24 cellular contexts compared by ENCODE assay signal in genomic region chr4:15870079-15870478, GRCh38.
"Had no signal": no experiment of that assay in that cellular context is flagged by ENCODE, and none has a peak within 500 bp of the region (broad histone marks: within the 10 kb centered on the region; RNA-seq: fewer than 3 reads in every experiment).

No MANE protein-coding gene starts in this region.

- H3K9me3 Mint-ChIP-seq: activated naive CD4-positive, alpha-beta T cell treated with anti-CD3 and anti-CD28 coated beads, Interleukin-2, amount 50 U/mL, for 72 hours; mesothelial cell of epicardium; neural progenitor cell; stimulated activated effector memory CD8-positive, alpha-beta T cell treated with anti-CD3 and anti-CD28 coated beads, Interleukin-12 subunit alpha, Interleukin-12 subunit beta, amount 100 ng/mL, for 72 hours; stimulated activated naive CD8-positive, alpha-beta T cell treated with anti-CD3 and anti-CD28 coated beads, Interleukin-15, amount 100 ng/mL, for 72 hours had no signal

- H3K36me3 ChIP-seq: brain microvascular endothelial cell, neural progenitor cell, right lobe of liver, tibial nerve, uterus had no signal

- H3K27me3 ChIP-seq: brain microvascular endothelial cell, neural progenitor cell, right lobe of liver, tibial nerve, uterus had no signal

- H3K27ac ChIP-seq: brain microvascular endothelial cell, neural progenitor cell, right lobe of liver, skin epidermis, tibial nerve, uterus had no signal

- DNase-seq: activated CD4-positive, alpha-beta T cell treated with anti-CD3 and anti-CD28 coated beads for 1 hour; activated CD4-positive, alpha-beta T cell treated with anti-CD3 and anti-CD28 coated beads, Interleukin-2, amount 50 U/mL, for 1 hour; activated CD8-positive, alpha-beta T cell treated with anti-CD3 and anti-CD28 coated beads, Interleukin-2, amount 10 ng/mL, durations not matched to agents 7 days and 5 days; aorta; brain microvascular endothelial cell; caudate nucleus; effector memory CD4-positive, alpha-beta T cell; hypothalamus; left ventricle myocardium superior; mammary epithelial cell; naive thymus-derived CD8-positive, alpha-beta T cell; posterior cingulate gyrus; right lobe of liver; stimulated activated CD4-positive, alpha-beta T cell treated with anti-CD3 and anti-CD28 coated beads, Interleukin-1b, Interleukin-23, amount 100 ng/mL, for 48 hours; stimulated activated naive CD8-positive, alpha-beta T cell treated with anti-CD3 and anti-CD28 coated beads, Interleukin-15, amount 100 ng/mL, for 72 hours; uterus had no signal

- H3K4me3 ChIP-seq: neural progenitor cell, right lobe of liver, skin epidermis, tibial nerve, uterus had no signal

- H3K4me1 Mint-ChIP-seq: activated T-helper 17 cell treated with anti-CD3 and anti-CD28 coated beads, Interleukin-2, amount 50 U/mL, for 72 hours; naive thymus-derived CD8-positive, alpha-beta T cell; neural progenitor cell; stimulated activated effector memory CD8-positive, alpha-beta T cell treated with anti-CD3 and anti-CD28 coated beads, Interleukin-12 subunit alpha, Interleukin-12 subunit beta, amount 100 ng/mL, for 72 hours had no signal

- H3K9me3 ChIP-seq: right lobe of liver, tibial nerve, uterus had no signal

- H3K4me3 Mint-ChIP-seq: activated CD8-positive, alpha-beta T cell treated with anti-CD3 and anti-CD28 coated beads, Interleukin-2, amount 10 ng/mL, durations not matched to agents 7 days and 5 days; activated T-helper 17 cell treated with anti-CD3 and anti-CD28 coated beads, Interleukin-2, amount 50 U/mL, for 72 hours; mesothelial cell of epicardium; naive thymus-derived CD8-positive, alpha-beta T cell; neural progenitor cell; stimulated activated effector memory CD8-positive, alpha-beta T cell treated with anti-CD3 and anti-CD28 coated beads, Interleukin-12 subunit alpha, Interleukin-12 subunit beta, amount 100 ng/mL, for 72 hours; stimulated activated naive CD8-positive, alpha-beta T cell treated with anti-CD3 and anti-CD28 coated beads, Interleukin-15, amount 100 ng/mL, for 72 hours had no signal

- H3K36me3 Mint-ChIP-seq: mesothelial cell of epicardium; naive thymus-derived CD8-positive, alpha-beta T cell; neural progenitor cell; stimulated activated effector memory CD8-positive, alpha-beta T cell treated with anti-CD3 and anti-CD28 coated beads, Interleukin-12 subunit alpha, Interleukin-12 subunit beta, amount 100 ng/mL, for 72 hours had no signal

- ATAC-seq: activated CD8-positive, alpha-beta T cell treated with anti-CD3 and anti-CD28 coated beads, Interleukin-2, amount 10 ng/mL, durations not matched to agents 7 days and 5 days; activated naive CD4-positive, alpha-beta T cell treated with anti-CD3 and anti-CD28 coated beads, Interleukin-2, amount 50 U/mL, for 72 hours; activated T-helper 17 cell treated with anti-CD3 and anti-CD28 coated beads, Interleukin-2, amount 50 U/mL, for 72 hours; esophagus mucosa; left ventricle myocardium superior; naive thymus-derived CD8-positive, alpha-beta T cell; right lobe of liver; stimulated activated effector memory CD8-positive, alpha-beta T cell treated with anti-CD3 and anti-CD28 coated beads, Interleukin-12 subunit alpha, Interleukin-12 subunit beta, amount 100 ng/mL, for 72 hours; stimulated activated naive CD8-positive, alpha-beta T cell treated with anti-CD3 and anti-CD28 coated beads, Interleukin-15, amount 100 ng/mL, for 72 hours had no signal

- H3K4me1 ChIP-seq: neural progenitor cell, right lobe of liver, tibial nerve, uterus had no signal

- H3K27ac Mint-ChIP-seq: activated CD8-positive, alpha-beta T cell treated with anti-CD3 and anti-CD28 coated beads, Interleukin-2, amount 10 ng/mL, durations not matched to agents 7 days and 5 days; activated naive CD4-positive, alpha-beta T cell treated with anti-CD3 and anti-CD28 coated beads, Interleukin-2, amount 50 U/mL, for 72 hours; activated T-helper 17 cell treated with anti-CD3 and anti-CD28 coated beads, Interleukin-2, amount 50 U/mL, for 72 hours; mesothelial cell of epicardium; naive thymus-derived CD8-positive, alpha-beta T cell; neural progenitor cell; stimulated activated effector memory CD8-positive, alpha-beta T cell treated with anti-CD3 and anti-CD28 coated beads, Interleukin-12 subunit alpha, Interleukin-12 subunit beta, amount 100 ng/mL, for 72 hours; stimulated activated naive CD8-positive, alpha-beta T cell treated with anti-CD3 and anti-CD28 coated beads, Interleukin-15, amount 100 ng/mL, for 72 hours had no signal
